Comparison of ENCODE assay signal across 9 cellular contexts in genomic region chr6:113997106-113997505, GRCh38. TPM values are rescaled to one million over a fixed set of nuclear protein-coding genes. Genes with fewer than 3 reads are reported as not detected.
DNase-seq lines count a peak whose midpoint lies in the region; TF ChIP-seq lines count a peak whose summit lies in the region.
"Had no signal": no experiment of that assay in that cellular context is flagged by ENCODE, and none has a peak within 500 bp of the region (broad histone marks: within the 10 kb centered on the region; RNA-seq: fewer than 3 reads in every experiment).

No MANE protein-coding gene starts in this region.

- intact Hi-C loops in posterior vena cava (cut with DNase I) (no loop called here), vagina (cut with DNase I) (no loop called here)

- H3K4me1 ChIP-seq in vagina, result peaks cover 12% of the 10 kb centered on the region
- H3K4me1 ChIP-seq: body of pancreas had no signal

- H3K4me3 Mint-ChIP-seq in HFFc6, result peak overlapping the region; percentile 76

- 0 out of 2 replicates have a peak, but pooled peaks cover 6% of the 10 kb centered on the region for H3K9me3 Mint-ChIP-seq in HFFc6

- TF ChIP-seq CTCF in HFFc6 (IDR thresholded peaks at IDR 0.05), result no peak
- no peak for TF ChIP-seq CTCF in foreskin fibroblast (IDR thresholded peaks at IDR 0.05; ENCODE audit: low read depth, low read length)
- no peak for TF ChIP-seq CTCF in vagina (IDR thresholded peaks at IDR 0.05)

- peak; percentile 81 for DNase-seq in HFFc6
- peak; percentile 83 for DNase-seq in amniotic epithelial cell (ENCODE audit: low read depth)
- peak; percentile 70 to 85 for DNase-seq in foreskin fibroblast
- peak; percentile 69 for DNase-seq in stromal cell of bone marrow (ENCODE audit: low read depth)
- DNase-seq in posterior vena cava (ENCODE audit: low spot score), result no peak
- DNase-seq in islet precursor cell, result no peak
- DNase-seq in activated naive CD4-positive, alpha-beta T cell (lab: John Stamatoyannopoulos, UW), result no peak
- DNase-seq in vagina (ENCODE audit: extremely low spot score in 2 of 2), result no peak
- DNase-seq: body of pancreas had no signal

- H3K36me3 Mint-ChIP-seq in HFFc6 (ENCODE audit: low read depth), result peaks cover 10% of the 10 kb centered on the region

- H3K27ac Mint-ChIP-seq in HFFc6, result peak overlapping the region; percentile 49

- H3K27ac ChIP-seq in vagina, result no peak overlapping the region
- H3K27ac ChIP-seq: body of pancreas had no signal

- TF ChIP-seq POLR2A in vagina (IDR thresholded peaks at IDR 0.05), result no peak

- no peaks in the 10 kb centered on the region for H3K9me3 ChIP-seq in vagina
- H3K9me3 ChIP-seq: body of pancreas had no signal

- no peaks in the 10 kb centered on the region for H3K36me3 ChIP-seq in vagina

- no peak overlapping the region for H3K4me3 ChIP-seq in foreskin fibroblast (ENCODE audit: low read depth in 1 of 2, low read length in 2 of 2)
- no peak overlapping the region for H3K4me3 ChIP-seq in vagina
- H3K4me3 ChIP-seq: body of pancreas had no signal

- H3K4me1 Mint-ChIP-seq in HFFc6 (ENCODE audit: low read depth), result peaks cover 74% of the 10 kb centered on the region

- H3K27me3 Mint-ChIP-seq in HFFc6 (ENCODE audit: insufficient read depth), result peaks cover 3% of the 10 kb centered on the region

- no peaks in the 10 kb centered on the region for H3K27me3 ChIP-seq in vagina
- H3K27me3 ChIP-seq: body of pancreas had no signal

RNA-seq across cellular contexts. Expression of gene HDAC2, which starts 26.2 kb away (rescaled TPM):
- 100 to 1,000 TPM in 4 of 6 experiments, 10 to 100 TPM in 2; 85.8 to 108 (median 103) TPM for total RNA-seq in HFFc6 (2021; fragmentation: NEBNext Ultra II Directional; extraction: Animal tissue kit (Norgen Biotek cat#: 25700))
- total RNA-seq in posterior vena cava (10 to 100 TPM; 54.5 to 63.6 TPM), vagina (67.8 TPM)

Comparison
In these comparisons a context has a peak if more than half of its experiments do, and no peak if none do; other contexts are left out.
1. DNase-seq: peak in HFFc6 (single experiment), amniotic epithelial cell (single experiment), foreskin fibroblast (2 of 2) and stromal cell of bone marrow (single experiment); none in posterior vena cava (single experiment), islet precursor cell (single experiment), activated naive CD4-positive, alpha-beta T cell (0 of 4) and vagina (0 of 2).